In genomic region chr9:126217121-126217520, GRCh38 we compare ENCODE assay signal across 25 cellular contexts.
"Had no signal": no experiment of that assay in that cellular context is flagged by ENCODE, and none has a peak within 500 bp of the region (broad histone marks: within the 10 kb centered on the region; RNA-seq: fewer than 3 reads in every experiment).

No MANE protein-coding gene starts in this region.

- H3K27ac ChIP-seq: colonic mucosa, dorsolateral prefrontal cortex, gastrocnemius medialis, left ventricle myocardium inferior, lower lobe of right lung, spleen, tibial artery, upper lobe of left lung, vagina had no signal

- H3K4me3 Mint-ChIP-seq: immature natural killer cell; memory B cell; mesothelial cell of epicardium; nephron; stimulated activated memory B cell treated with anti-CD40 and anti-IgM and Interleukin-4, amounts not matched to agents 10 μg/mL and 1 μg/mL and 100 μg/mL, for 72 hours; stimulated activated naive CD8-positive, alpha-beta T cell treated with anti-CD3 and anti-CD28 coated beads, Interleukin-15, Interleukin-2, amounts not matched to agents 100 ng/mL and 50 ng/mL, for 24 hours had no signal

- H3K27ac Mint-ChIP-seq: immature natural killer cell; memory B cell; mesothelial cell of epicardium; nephron; stimulated activated memory B cell treated with anti-CD40 and anti-IgM and Interleukin-4, amounts not matched to agents 10 μg/mL and 1 μg/mL and 100 μg/mL, for 72 hours; stimulated activated naive CD8-positive, alpha-beta T cell treated with anti-CD3 and anti-CD28 coated beads, Interleukin-15, Interleukin-2, amounts not matched to agents 100 ng/mL and 50 ng/mL, for 24 hours had no signal

- H3K4me1 Mint-ChIP-seq: immature natural killer cell; memory B cell; mesothelial cell of epicardium; nephron; stimulated activated memory B cell treated with anti-CD40 and anti-IgM and Interleukin-4, amounts not matched to agents 10 μg/mL and 1 μg/mL and 100 μg/mL, for 72 hours had no signal

- H3K4me1 ChIP-seq: colonic mucosa, gastrocnemius medialis, left ventricle myocardium inferior, lower lobe of right lung, tibial artery, upper lobe of left lung, vagina had no signal

- H3K36me3 ChIP-seq: colonic mucosa, gastrocnemius medialis, left ventricle myocardium inferior, lower lobe of right lung, spleen, tibial artery, upper lobe of left lung, vagina had no signal

- H3K4me3 ChIP-seq: colonic mucosa, dorsolateral prefrontal cortex, gastrocnemius medialis, left ventricle myocardium inferior, lower lobe of right lung, spleen, tibial artery, upper lobe of left lung, vagina had no signal

- ATAC-seq: esophagus mucosa, gastrocnemius medialis, left cardiac atrium, lower lobe of right lung, sciatic nerve had no signal

- H3K36me3 Mint-ChIP-seq: stimulated activated memory B cell treated with anti-CD40 and anti-IgM and Interleukin-4, amounts not matched to agents 10 μg/mL and 1 μg/mL and 100 μg/mL, for 72 hours had no signal

- H3K9me3 ChIP-seq: colonic mucosa had no signal

- DNase-seq: colonic mucosa; dorsolateral prefrontal cortex; effector CD8-positive, alpha-beta T cell; gastrocnemius medialis; glutamatergic neuron; immature natural killer cell; kidney; left cardiac atrium; left ventricle myocardium inferior; lower lobe of right lung; posterior cingulate gyrus; spleen; stimulated activated CD4-positive, alpha-beta T cell treated with anti-CD3 and anti-CD28 coated beads, Interleukin-15, amount 100 ng/mL, for 24 hours; stimulated activated CD4-positive, alpha-beta T cell treated with anti-CD3 and anti-CD28 coated beads, Interleukin-1b, Interleukin-23, amount 100 ng/mL, for 48 hours; stimulated activated CD4-positive, alpha-beta T cell treated with anti-CD3 and anti-CD28 coated beads, Interleukin-4, amount 100 ng/mL, for 24 hours; upper lobe of left lung had no signal

- H3K27me3 ChIP-seq: vagina had no signal
